ENCODE assay signal across 18 cellular contexts in the genomic region with DNA sequence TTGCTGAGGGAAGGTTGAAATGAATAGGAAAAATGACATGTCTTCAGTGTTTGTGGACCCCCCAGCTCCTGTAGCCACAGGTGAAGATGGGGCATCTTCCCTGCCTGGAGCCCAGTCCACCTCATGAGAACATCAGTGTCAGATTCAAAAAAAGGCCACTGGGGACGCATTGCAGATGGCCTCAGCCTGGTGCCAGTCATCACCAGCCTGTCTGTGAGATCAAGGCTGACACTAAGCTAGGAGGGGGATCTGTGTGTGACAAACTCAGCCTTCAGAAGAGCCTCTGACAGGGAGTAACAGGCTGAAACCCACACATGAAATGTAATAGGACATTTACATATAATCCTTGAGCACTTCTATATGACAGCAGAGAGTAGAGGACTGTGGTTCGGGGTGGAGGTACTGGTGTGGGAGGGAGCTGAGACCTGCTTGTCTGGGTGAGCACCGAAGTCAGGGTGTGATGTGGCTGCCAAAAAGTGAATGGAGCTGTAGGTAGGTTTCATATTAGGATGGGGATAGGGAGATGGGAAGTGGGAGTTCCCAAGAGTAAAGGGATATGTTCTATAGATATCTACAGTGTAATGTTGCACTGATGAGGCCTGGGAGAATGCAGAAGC. TPM values are rescaled to one million over a fixed set of nuclear protein-coding genes. Genes with fewer than 3 reads are reported as not detected.
A peak's percentile ranks its signal among the peaks of the same experiment; 100 is the strongest.
DNase-seq lines count a peak whose midpoint lies in the region; ATAC-seq lines count a peak whose summit lies in the region.
"Had no signal": no experiment of that assay in that cellular context is flagged by ENCODE, and none has a peak within 500 bp of the region (broad histone marks: within the 10 kb centered on the region; RNA-seq: fewer than 3 reads in every experiment).

No MANE protein-coding gene starts in this region.

- no peaks in the 10 kb centered on the region for H3K27me3 ChIP-seq in CD4-positive, alpha-beta memory T cell (ENCODE audit: insufficient read depth, low read length)
- no peaks in the 10 kb centered on the region for H3K27me3 ChIP-seq in trophoblast cell (ENCODE audit: insufficient read depth, low read length)
- H3K27me3 ChIP-seq: esophagus muscularis mucosa, upper lobe of left lung had no signal

- peaks cover 50% of the 10 kb centered on the region for H3K4me1 ChIP-seq in CD4-positive, alpha-beta memory T cell (ENCODE audit: insufficient read depth, low read length)
- no peaks in the 10 kb centered on the region for H3K4me1 ChIP-seq in trophoblast cell (ENCODE audit: control insufficient read depth in 1 of 2, insufficient read depth in 2 of 2, low read length in 2 of 2)
- H3K4me1 ChIP-seq: esophagus muscularis mucosa had no signal

- intact Hi-C loops in CD4-positive, alpha-beta memory T cell (cut with micrococcal nuclease) = loop anchor here (2.0 kb wide), 1 partner anchor 91 kb away; a partner anchor contains a TSS
- intact Hi-C loops in activated T-helper 1 cell treated with anti-CD3 and anti-CD28 coated beads, Interleukin-12 subunit alpha, Interleukin-12 subunit beta, Interleukin-2, Interleukin-4 antibody, amounts not matched to agents 30 ng/mL and 10 ng/mL and 1 ng/mL, durations not matched to agents 14 hours and 24 hours and 36 hours (cut with micrococcal nuclease) = loop anchor here (2.0 kb wide), 1 partner anchor 159 kb away; a partner anchor contains a TSS

- H3K27ac ChIP-seq in CD4-positive, alpha-beta memory T cell (ENCODE audit: low read depth, low read length) = peak overlapping the region; percentile 90
- H3K27ac ChIP-seq in trophoblast cell (ENCODE audit: low read depth, low read length) = no peak overlapping the region
- H3K27ac ChIP-seq: esophagus muscularis mucosa had no signal

- CTCF ChIA-PET in CD4-positive, alpha-beta memory T cell (lab: Charles Lee; ENCODE audit: partially characterized antibody) = interaction anchor here (1.0 to 5.1 kb wide), 10 partner anchors 15 to 160 kb away, joined by 3 to 71 read pairs (median 12); a partner anchor contains a TSS

- no peak overlapping the region for H2BK5ac ChIP-seq in trophoblast cell (ENCODE audit: low read depth, low read length, poor library complexity)

- peaks cover 7 to 16% of the 10 kb centered on the region in 2 donors for H3K36me3 Mint-ChIP-seq in CD4-positive, alpha-beta memory T cell
- H3K36me3 Mint-ChIP-seq in IgD-negative memory B cell = peaks cover 3% of the 10 kb centered on the region
- H3K36me3 Mint-ChIP-seq in activated T-helper 1 cell treated with anti-CD3 and anti-CD28 coated beads, Interleukin-12 subunit alpha, Interleukin-12 subunit beta, Interleukin-2, Interleukin-4 antibody, amounts not matched to agents 30 ng/mL and 10 ng/mL and 1 ng/mL, durations not matched to agents 14 hours and 24 hours and 36 hours (ENCODE audit: low read depth) = peaks cover 7% of the 10 kb centered on the region
- peaks cover 0 to 8% of the 10 kb centered on the region in 2 donors for H3K36me3 Mint-ChIP-seq in naive B cell

- H2BK120ac ChIP-seq in trophoblast cell (ENCODE audit: insufficient read depth, low read length, poor library complexity) = no peak overlapping the region

- H3K4me3 ChIP-seq in CD4-positive, alpha-beta memory T cell (ENCODE audit: low read length in 2 of 2) = peak overlapping the region in 1 of 2 donors; percentile 92
- no peak overlapping the region for H3K4me3 ChIP-seq in trophoblast cell (ENCODE audit: low read depth, low read length)
- H3K4me3 ChIP-seq: coronary artery, esophagus muscularis mucosa, upper lobe of left lung had no signal

- H3K4me2 ChIP-seq in trophoblast cell (ENCODE audit: low read length) = no peak overlapping the region

- H3K14ac ChIP-seq in trophoblast cell (ENCODE audit: low read length) = no peak overlapping the region

- H3K9ac ChIP-seq in trophoblast cell (ENCODE audit: low read length) = no peak overlapping the region

- H4K12ac ChIP-seq in trophoblast cell (ENCODE audit: low read depth, low read length) = no peak overlapping the region

- no CpG with 5 or more reads among the region's 3 CpGs for WGBS in trophoblast cell (ENCODE audit: extremely low coverage, insufficient coverage, insufficient read length)

- H4K8ac ChIP-seq in trophoblast cell (ENCODE audit: low read depth, low read length) = no peak overlapping the region

- peak overlapping the region; percentile 92 to 100 (median 99) for H3K27ac Mint-ChIP-seq in CD4-positive, alpha-beta memory T cell
- peak overlapping the region; percentile 22 to 99 (median 96) for H3K27ac Mint-ChIP-seq in IgD-negative memory B cell
- H3K27ac Mint-ChIP-seq in activated T-helper 1 cell treated with anti-CD3 and anti-CD28 coated beads, Interleukin-12 subunit alpha, Interleukin-12 subunit beta, Interleukin-2, Interleukin-4 antibody, amounts not matched to agents 30 ng/mL and 10 ng/mL and 1 ng/mL, durations not matched to agents 14 hours and 24 hours and 36 hours = peak overlapping the region; percentile 96
- H3K27ac Mint-ChIP-seq in naive B cell = peak overlapping the region; percentile 93 to 99 (median 99)

- H3K4me3 Mint-ChIP-seq in CD4-positive, alpha-beta memory T cell = peak overlapping the region; percentile 55 to 95 (median 85)
- peak overlapping the region in 3 of 4 donors; percentile 57 to 74 (median 60) for H3K4me3 Mint-ChIP-seq in IgD-negative memory B cell
- peak overlapping the region; percentile 79 for H3K4me3 Mint-ChIP-seq in activated T-helper 1 cell treated with anti-CD3 and anti-CD28 coated beads, Interleukin-12 subunit alpha, Interleukin-12 subunit beta, Interleukin-2, Interleukin-4 antibody, amounts not matched to agents 30 ng/mL and 10 ng/mL and 1 ng/mL, durations not matched to agents 14 hours and 24 hours and 36 hours
- peak overlapping the region in 6 of 8 donors; percentile 26 to 87 (median 70) for H3K4me3 Mint-ChIP-seq in naive B cell

- POLR2A ChIA-PET in CD4-positive, alpha-beta memory T cell (lab: Charles Lee; ENCODE audit: partially characterized antibody) = interaction anchor here (0.8 to 16.2 kb wide), 16 partner anchors 10 to 834 kb away, joined by 3 to 584 read pairs (median 10); a partner anchor contains a TSS

- no peaks in the 10 kb centered on the region for H3K9me3 Mint-ChIP-seq in CD4-positive, alpha-beta memory T cell
- H3K9me3 Mint-ChIP-seq in IgD-negative memory B cell (no peaks in the 10 kb centered on the region), naive B cell (no peaks in the 10 kb centered on the region)
- no peaks in the 10 kb centered on the region for H3K9me3 Mint-ChIP-seq in activated T-helper 1 cell treated with anti-CD3 and anti-CD28 coated beads, Interleukin-12 subunit alpha, Interleukin-12 subunit beta, Interleukin-2, Interleukin-4 antibody, amounts not matched to agents 30 ng/mL and 10 ng/mL and 1 ng/mL, durations not matched to agents 14 hours and 24 hours and 36 hours

- no peak overlapping the region for H3K4ac ChIP-seq in trophoblast cell (ENCODE audit: low read depth, low read length)

- H3K27me3 Mint-ChIP-seq in CD4-positive, alpha-beta memory T cell = no peaks in the 10 kb centered on the region
- H3K27me3 Mint-ChIP-seq in IgD-negative memory B cell (no peaks in the 10 kb centered on the region), naive B cell (peaks cover 0 to 7% (median 0%) of the 10 kb centered on the region in 3 donors)
- peaks cover 2% of the 10 kb centered on the region for H3K27me3 Mint-ChIP-seq in activated T-helper 1 cell treated with anti-CD3 and anti-CD28 coated beads, Interleukin-12 subunit alpha, Interleukin-12 subunit beta, Interleukin-2, Interleukin-4 antibody, amounts not matched to agents 30 ng/mL and 10 ng/mL and 1 ng/mL, durations not matched to agents 14 hours and 24 hours and 36 hours (ENCODE audit: insufficient read depth)

- H2AK5ac ChIP-seq in trophoblast cell (ENCODE audit: low read length) = no peak overlapping the region

- peaks cover 29 to 53% (median 40%) of the 10 kb centered on the region in 4 donors for H3K4me1 Mint-ChIP-seq in CD4-positive, alpha-beta memory T cell
- peaks cover 22 to 29% (median 23%) of the 10 kb centered on the region in 3 donors for H3K4me1 Mint-ChIP-seq in IgD-negative memory B cell
- H3K4me1 Mint-ChIP-seq in activated T-helper 1 cell treated with anti-CD3 and anti-CD28 coated beads, Interleukin-12 subunit alpha, Interleukin-12 subunit beta, Interleukin-2, Interleukin-4 antibody, amounts not matched to agents 30 ng/mL and 10 ng/mL and 1 ng/mL, durations not matched to agents 14 hours and 24 hours and 36 hours (ENCODE audit: low read depth) = peaks cover 41% of the 10 kb centered on the region
- H3K4me1 Mint-ChIP-seq in naive B cell = peaks cover 33 to 48% (median 42%) of the 10 kb centered on the region in 3 donors

- no peak overlapping the region for H2BK12ac ChIP-seq in trophoblast cell (ENCODE audit: low read length)

- DNase-seq in CD4-positive, alpha-beta memory T cell = peak in 1 of 5 donors; percentile 40
- DNase-seq in activated T-helper 1 cell treated with anti-CD3 and anti-CD28 coated beads, Interleukin-12 subunit alpha, Interleukin-12 subunit beta, Interleukin-2, Interleukin-4 antibody, amounts not matched to agents 30 ng/mL and 10 ng/mL and 1 ng/mL, durations not matched to agents 14 hours and 24 hours and 36 hours (ENCODE audit: low spot score) = no peak
- no peak for DNase-seq in naive B cell
- DNase-seq in inferior parietal cortex (ENCODE audit: extremely low spot score) = no peak
- DNase-seq in T-helper 9 cell = no peak
- DNase-seq in trophoblast cell = no peak
- DNase-seq: amniotic stem cell, kidney glomerular epithelial cell, NCI-H187 treated with DMSO at 0.1 percent for 48 hours, NCI-H526, posterior cingulate gyrus, SW 1271, upper lobe of left lung had no signal

- H3K9me3 ChIP-seq in CD4-positive, alpha-beta memory T cell (ENCODE audit: control insufficient read depth in 1 of 2, low read length in 2 of 2) = no peaks in the 10 kb centered on the region
- H3K9me3 ChIP-seq in trophoblast cell (ENCODE audit: insufficient read depth, low read depth, low read length) = no peaks in the 10 kb centered on the region
- H3K9me3 ChIP-seq: esophagus muscularis mucosa, upper lobe of left lung had no signal

- no peak overlapping the region for H4K91ac ChIP-seq in trophoblast cell (ENCODE audit: low read depth, low read length)

- no peak for ATAC-seq in naive B cell (ENCODE audit: low read depth in 2 of 2)
- no peak for ATAC-seq in GM18502 (IDR thresholded peaks at IDR 0.05; ENCODE audit: poor library complexity, unreplicated experiment)
- ATAC-seq: Panc1 had no signal

- no peak overlapping the region for H2AFZ ChIP-seq in trophoblast cell (ENCODE audit: insufficient read depth, low read length, poor library complexity)

- H3K36me3 ChIP-seq in CD4-positive, alpha-beta memory T cell (ENCODE audit: insufficient read depth, low read length) = peaks cover 9% of the 10 kb centered on the region
- H3K36me3 ChIP-seq in trophoblast cell (ENCODE audit: control insufficient read depth in 1 of 2, insufficient read depth in 2 of 2, low read length in 2 of 2) = no peaks in the 10 kb centered on the region
- H3K36me3 ChIP-seq: esophagus muscularis mucosa, upper lobe of left lung had no signal

- H3K79me2 ChIP-seq in trophoblast cell (ENCODE audit: control insufficient read depth, insufficient read depth, low read length, poor library complexity) = no peaks in the 10 kb centered on the region

- no peak overlapping the region for H3K18ac ChIP-seq in trophoblast cell (ENCODE audit: low read length)

- no peak overlapping the region for H3K23ac ChIP-seq in trophoblast cell (ENCODE audit: low read length)

- H3K79me1 ChIP-seq in trophoblast cell (ENCODE audit: low read length) = no peaks in the 10 kb centered on the region

RNA-seq across cellular contexts. Expression of a gene that starts 20.5 kb away (rescaled TPM):
- total RNA-seq in CD4-positive, alpha-beta memory T cell = 10 to 100 TPM; 23.2 to 27.8 TPM
- 1 to 10 TPM; 1.2 to 2.7 TPM for polyA plus RNA-seq in CD4-positive, alpha-beta memory T cell
- polyA plus RNA-seq in IgD-negative memory B cell (6.1 TPM), naive B cell (ENCODE audit: low read depth in 6 of 6) (1 to 10 TPM; 2.1 to 7.6 (median 3.6) TPM)
- 18.0 and 19.6 TPM in 2 replicates for total RNA-seq in activated T-helper 1 cell treated with anti-CD3 and anti-CD28 coated beads, Interleukin-12 subunit alpha, Interleukin-12 subunit beta, Interleukin-2, Interleukin-4 antibody, amounts not matched to agents 30 ng/mL and 10 ng/mL and 1 ng/mL, durations not matched to agents 14 hours and 24 hours and 36 hours
- polyA plus RNA-seq in trophoblast cell (2013) = 5.6 and 5.9 TPM in 2 replicates

RNA-seq across cellular contexts. Expression of a gene that starts 52.9 kb away (rescaled TPM):
- 100 to 1,000 TPM; 109 to 112 TPM for total RNA-seq in CD4-positive, alpha-beta memory T cell
- 10 to 100 TPM; 14.5 to 23.6 TPM for polyA plus RNA-seq in CD4-positive, alpha-beta memory T cell
- polyA plus RNA-seq in IgD-negative memory B cell (59.8 TPM), naive B cell (ENCODE audit: low read depth in 6 of 6) (10 to 100 TPM; 30.1 to 52.8 (median 40.7) TPM)
- total RNA-seq in activated T-helper 1 cell treated with anti-CD3 and anti-CD28 coated beads, Interleukin-12 subunit alpha, Interleukin-12 subunit beta, Interleukin-2, Interleukin-4 antibody, amounts not matched to agents 30 ng/mL and 10 ng/mL and 1 ng/mL, durations not matched to agents 14 hours and 24 hours and 36 hours = 235 and 245 TPM in 2 replicates
- polyA plus RNA-seq in trophoblast cell (2013) = 97.8 and 99.1 TPM in 2 replicates
